Comparison of ENCODE assay signal across 1 cellular context in the genomic region with DNA sequence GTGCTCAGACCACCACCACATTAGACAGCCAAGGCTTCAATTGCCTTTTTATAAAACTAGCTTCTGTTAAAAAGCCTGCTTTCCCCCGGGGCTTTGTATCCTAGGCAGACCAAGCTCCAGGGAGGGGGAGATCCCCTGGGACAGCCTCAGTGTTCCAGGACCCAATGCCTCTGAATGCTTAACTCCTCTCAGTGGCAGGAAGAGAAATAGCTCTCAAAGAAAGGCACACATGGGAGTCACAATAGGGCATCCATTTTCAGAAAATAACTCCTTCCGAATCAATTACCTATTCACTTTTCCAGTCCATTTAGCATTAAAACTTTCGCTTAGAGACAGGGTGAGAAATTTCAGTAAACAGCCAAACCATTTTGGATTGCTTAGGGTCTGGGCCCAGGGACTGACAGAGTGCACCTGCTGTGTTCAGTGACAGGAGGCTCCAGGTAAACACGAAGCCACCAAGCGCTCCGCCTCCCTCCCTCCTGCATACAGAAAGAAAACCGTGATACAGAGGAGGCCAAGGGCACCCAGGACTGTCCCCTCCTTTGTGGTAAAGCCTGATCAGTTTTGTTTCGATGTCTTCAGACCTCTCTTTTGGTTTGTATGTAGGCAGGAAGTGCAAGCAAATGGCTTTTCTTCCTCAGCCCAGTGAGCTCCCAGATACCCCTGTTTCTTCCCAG.
TF ChIP-seq lines count a peak whose summit lies in the region.

No MANE protein-coding gene starts in this region.

TF ChIP-seq in K562, 482 proteins besides CTCF, POLR2A, EP300 and RAD21:
- TF ChIP-seq ELF1 (tag; IDR thresholded peaks at IDR 0.05) (no peak), MYNN (IDR thresholded peaks at IDR 0.05) (no peak), MYNN (CRISPR knock-in tag; IDR thresholded peaks at IDR 0.05) (no peak), EWSR1 (IDR thresholded peaks at IDR 0.05; ENCODE audit: borderline replicate concordance, low read depth, partially characterized antibody) (no peak), NFYB (IDR thresholded peaks at IDR 0.05; ENCODE audit: extremely low read depth, insufficient read length) (no peak), XRCC3 (IDR thresholded peaks at IDR 0.05) (no peak), CBX3 (IDR thresholded peaks at IDR 0.05; ENCODE audit: borderline replicate concordance in 1 of 2, low read length in 2 of 2) (no peak), MEF2A (IDR thresholded peaks at IDR 0.05; ENCODE audit: control insufficient read depth, low read depth, low read length) (no peak), ZSCAN32 (CRISPR knock-in tag; IDR thresholded peaks at IDR 0.05) (no peak), LCOR (CRISPR knock-in tag; IDR thresholded peaks at IDR 0.05) (no peak), CEBPG (CRISPR knock-in tag; IDR thresholded peaks at IDR 0.05) (no peak), CEBPG (tag; conservative IDR thresholded peaks at IDR 0.05 in 1 of 2, IDR thresholded peaks at IDR 0.05 in 1 of 2) (no peak), HMG20A (CRISPR knock-in tag; conservative IDR thresholded peaks at IDR 0.05) (no peak), ZNF239 (CRISPR knock-in tag; IDR thresholded peaks at IDR 0.05) (no peak), ZNF507 (tag; conservative IDR thresholded peaks at IDR 0.05) (no peak)
- TF ChIP-seq, protein P1, sequence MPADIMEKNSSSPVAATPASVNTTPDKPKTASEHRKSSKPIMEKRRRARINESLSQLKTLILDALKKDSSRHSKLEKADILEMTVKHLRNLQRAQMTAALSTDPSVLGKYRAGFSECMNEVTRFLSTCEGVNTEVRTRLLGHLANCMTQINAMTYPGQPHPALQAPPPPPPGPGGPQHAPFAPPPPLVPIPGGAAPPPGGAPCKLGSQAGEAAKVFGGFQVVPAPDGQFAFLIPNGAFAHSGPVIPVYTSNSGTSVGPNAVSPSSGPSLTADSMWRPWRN (IDR thresholded peaks at IDR 0.05; ENCODE audit: low read depth): no peak
- TF ChIP-seq, protein P2, sequence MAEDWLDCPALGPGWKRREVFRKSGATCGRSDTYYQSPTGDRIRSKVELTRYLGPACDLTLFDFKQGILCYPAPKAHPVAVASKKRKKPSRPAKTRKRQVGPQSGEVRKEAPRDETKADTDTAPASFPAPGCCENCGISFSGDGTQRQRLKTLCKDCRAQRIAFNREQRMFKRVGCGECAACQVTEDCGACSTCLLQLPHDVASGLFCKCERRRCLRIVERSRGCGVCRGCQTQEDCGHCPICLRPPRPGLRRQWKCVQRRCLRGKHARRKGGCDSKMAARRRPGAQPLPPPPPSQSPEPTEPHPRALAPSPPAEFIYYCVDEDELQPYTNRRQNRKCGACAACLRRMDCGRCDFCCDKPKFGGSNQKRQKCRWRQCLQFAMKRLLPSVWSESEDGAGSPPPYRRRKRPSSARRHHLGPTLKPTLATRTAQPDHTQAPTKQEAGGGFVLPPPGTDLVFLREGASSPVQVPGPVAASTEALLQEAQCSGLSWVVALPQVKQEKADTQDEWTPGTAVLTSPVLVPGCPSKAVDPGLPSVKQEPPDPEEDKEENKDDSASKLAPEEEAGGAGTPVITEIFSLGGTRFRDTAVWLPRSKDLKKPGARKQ (CRISPR knock-in tag; IDR thresholded peaks at IDR 0.05): no peak
- TF ChIP-seq, protein P3, sequence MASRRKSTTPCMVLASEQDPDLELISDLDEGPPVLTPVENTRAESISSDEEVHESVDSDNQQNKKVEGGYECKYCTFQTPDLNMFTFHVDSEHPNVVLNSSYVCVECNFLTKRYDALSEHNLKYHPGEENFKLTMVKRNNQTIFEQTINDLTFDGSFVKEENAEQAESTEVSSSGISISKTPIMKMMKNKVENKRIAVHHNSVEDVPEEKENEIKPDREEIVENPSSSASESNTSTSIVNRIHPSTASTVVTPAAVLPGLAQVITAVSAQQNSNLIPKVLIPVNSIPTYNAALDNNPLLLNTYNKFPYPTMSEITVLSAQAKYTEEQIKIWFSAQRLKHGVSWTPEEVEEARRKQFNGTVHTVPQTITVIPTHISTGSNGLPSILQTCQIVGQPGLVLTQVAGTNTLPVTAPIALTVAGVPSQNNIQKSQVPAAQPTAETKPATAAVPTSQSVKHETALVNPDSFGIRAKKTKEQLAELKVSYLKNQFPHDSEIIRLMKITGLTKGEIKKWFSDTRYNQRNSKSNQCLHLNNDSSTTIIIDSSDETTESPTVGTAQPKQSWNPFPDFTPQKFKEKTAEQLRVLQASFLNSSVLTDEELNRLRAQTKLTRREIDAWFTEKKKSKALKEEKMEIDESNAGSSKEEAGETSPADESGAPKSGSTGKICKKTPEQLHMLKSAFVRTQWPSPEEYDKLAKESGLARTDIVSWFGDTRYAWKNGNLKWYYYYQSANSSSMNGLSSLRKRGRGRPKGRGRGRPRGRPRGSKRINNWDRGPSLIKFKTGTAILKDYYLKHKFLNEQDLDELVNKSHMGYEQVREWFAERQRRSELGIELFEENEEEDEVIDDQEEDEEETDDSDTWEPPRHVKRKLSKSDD (conservative IDR thresholded peaks at IDR 0.05; ENCODE audit: low read length): no peak
- TF ChIP-seq, protein P4, sequence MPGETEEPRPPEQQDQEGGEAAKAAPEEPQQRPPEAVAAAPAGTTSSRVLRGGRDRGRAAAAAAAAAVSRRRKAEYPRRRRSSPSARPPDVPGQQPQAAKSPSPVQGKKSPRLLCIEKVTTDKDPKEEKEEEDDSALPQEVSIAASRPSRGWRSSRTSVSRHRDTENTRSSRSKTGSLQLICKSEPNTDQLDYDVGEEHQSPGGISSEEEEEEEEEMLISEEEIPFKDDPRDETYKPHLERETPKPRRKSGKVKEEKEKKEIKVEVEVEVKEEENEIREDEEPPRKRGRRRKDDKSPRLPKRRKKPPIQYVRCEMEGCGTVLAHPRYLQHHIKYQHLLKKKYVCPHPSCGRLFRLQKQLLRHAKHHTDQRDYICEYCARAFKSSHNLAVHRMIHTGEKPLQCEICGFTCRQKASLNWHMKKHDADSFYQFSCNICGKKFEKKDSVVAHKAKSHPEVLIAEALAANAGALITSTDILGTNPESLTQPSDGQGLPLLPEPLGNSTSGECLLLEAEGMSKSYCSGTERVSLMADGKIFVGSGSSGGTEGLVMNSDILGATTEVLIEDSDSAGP (CRISPR knock-in tag; IDR thresholded peaks at IDR 0.05): no peak
- TF ChIP-seq, protein P5, sequence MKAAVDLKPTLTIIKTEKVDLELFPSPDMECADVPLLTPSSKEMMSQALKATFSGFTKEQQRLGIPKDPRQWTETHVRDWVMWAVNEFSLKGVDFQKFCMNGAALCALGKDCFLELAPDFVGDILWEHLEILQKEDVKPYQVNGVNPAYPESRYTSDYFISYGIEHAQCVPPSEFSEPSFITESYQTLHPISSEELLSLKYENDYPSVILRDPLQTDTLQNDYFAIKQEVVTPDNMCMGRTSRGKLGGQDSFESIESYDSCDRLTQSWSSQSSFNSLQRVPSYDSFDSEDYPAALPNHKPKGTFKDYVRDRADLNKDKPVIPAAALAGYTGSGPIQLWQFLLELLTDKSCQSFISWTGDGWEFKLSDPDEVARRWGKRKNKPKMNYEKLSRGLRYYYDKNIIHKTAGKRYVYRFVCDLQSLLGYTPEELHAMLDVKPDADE (conservative IDR thresholded peaks at IDR 0.05; ENCODE audit: control insufficient read depth, low read depth, low read length): no peak
TF ChIP-seq in K562: peak in this region for 0.
